ENCODE assay signal across 28 cellular contexts in the genomic region with DNA sequence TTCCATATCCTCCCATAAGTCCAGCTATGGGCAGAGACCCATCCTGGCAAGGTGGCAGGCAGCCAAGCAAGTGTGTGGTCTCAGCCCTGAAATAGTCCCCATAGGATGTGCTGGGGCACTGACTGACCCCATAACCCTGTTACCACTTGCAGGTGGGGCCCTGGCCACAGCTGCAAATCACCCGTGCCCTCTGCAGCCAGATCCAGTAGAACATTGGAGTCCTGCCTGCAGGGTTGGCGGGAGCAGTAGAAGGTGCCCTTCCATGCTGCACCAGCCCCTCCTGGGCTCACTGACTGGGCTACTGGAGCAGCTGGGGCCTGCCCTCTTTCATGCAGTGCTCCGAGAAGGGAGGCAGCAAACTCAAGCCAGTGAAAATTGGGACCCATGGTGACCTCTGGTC.
DNase-seq lines count a peak whose midpoint lies in the region; ATAC-seq, FAIRE-seq and TF ChIP-seq lines count a peak whose summit lies in the region.
"Had no signal": no experiment of that assay in that cellular context is flagged by ENCODE, and none has a peak within 500 bp of the region (broad histone marks: within the 10 kb centered on the region; RNA-seq: fewer than 3 reads in every experiment).

No MANE protein-coding gene starts in this region.

- 87% methylated on average over 3 of the region's 3 CpGs; no CpG with 5 or more reads in 1 of the 2 experiments for WGBS in H1 (ENCODE audit: extremely low coverage in 1 of 2, insufficient coverage in 1 of 2, insufficient read length in 1 of 2, insufficient replicate concordance in 2 of 2, low coverage in 1 of 2, low lambda C conversion rate in 2 of 2, missing lambda C conversion rate in 1 of 2), 2 experiments
- 61% methylated on average over 3 of the region's 3 CpGs for WGBS in right cardiac atrium

- no peak for DNase-seq in Caco-2
- no peak for DNase-seq in H1 (ENCODE audit: low read depth in 1 of 2, low spot score in 2 of 2)
- DNase-seq in right cardiac atrium, result peak in 2 of 3 donors; percentile 61 to 66
- no peak for DNase-seq in stimulated activated effector memory CD8-positive, alpha-beta T cell treated with anti-CD3 and anti-CD28 coated beads, Interleukin-12 subunit alpha, Interleukin-12 subunit beta, amount 100 ng/mL, for 72 hours (ENCODE audit: low spot score in 2 of 2)
- DNase-seq in DMS53 (lab: John Stamatoyannopoulos, UW), result no peak
- DNase-seq in SIG-M5 (lab: John Stamatoyannopoulos, UW), result no peak
- DNase-seq: activated CD4-positive, alpha-beta T cell treated with anti-CD3 and anti-CD28 coated beads, Interleukin-2, amount 50 U/mL, for 4 hours; activated CD8-positive, alpha-beta memory T cell treated with anti-CD3 and anti-CD28 coated beads, Interleukin-2, amount 10 ng/mL, durations not matched to agents 7 days and 5 days; activated gamma-delta T cell; activated T-cell treated with anti-CD3 and anti-CD28 coated beads, Interleukin-2, amount 50 U/mL, for 4 hours; caudate nucleus; dermis blood vessel endothelial cell; H7; immature natural killer cell; mesenchymal stem cell; NCI-H1048; stimulated activated naive CD4-positive, alpha-beta T cell treated with Interleukin-2 at 50 U/mL for 16 hours; T-helper 2 cell had no signal

- BruUV-seq in Caco-2 (replicated peaks; lab: Mats Ljungman, UMichigan), result no TSS peak

- H3K79me2 ChIP-seq in H1 (ENCODE audit: control insufficient read depth in 1 of 2, insufficient read depth in 2 of 2, low read length in 2 of 2), result no peaks in the 10 kb centered on the region

- H3K4me1 ChIP-seq in Caco-2, result peaks cover 40% of the 10 kb centered on the region
- no peaks in the 10 kb centered on the region for H3K4me1 ChIP-seq in H1 (replicated peaks in 1 of 4; ENCODE audit: control insufficient read depth in 3 of 4, insufficient read depth in 4 of 4, low read length in 3 of 4)
- H3K4me1 ChIP-seq in right cardiac atrium (ENCODE audit: control insufficient read depth, insufficient read depth, low read length), result peaks cover 13% of the 10 kb centered on the region

- no peak overlapping the region; the same call in 1 of the 2 replicates for H4K8ac ChIP-seq in H1 (ENCODE audit: extremely low read depth, insufficient read depth, low read length)

- POLR2A ChIA-PET in Caco-2 (lab: Charles Lee) (no interaction called here), H1 (lab: Charles Lee; ENCODE audit: partially characterized antibody) (interaction anchor here (1.1 kb wide), 1 partner anchor 34 kb away, joined by 3 read pairs; no protein-coding TSS in a partner anchor)

- no peak for TF ChIP-seq RAD21 in H1 (IDR thresholded peaks at IDR 0.05 in 1 of 2, conservative IDR thresholded peaks at IDR 0.05 in 1 of 2; ENCODE audit: low read depth in 2 of 2, low read length in 2 of 2)

- TF ChIP-seq EP300 in H1 (IDR thresholded peaks at IDR 0.05; ENCODE audit: borderline replicate concordance in 1 of 2, low read depth in 2 of 2, low read length in 2 of 2), result no peak

- H4K20me1 ChIP-seq in H1 (replicated peaks in 1 of 2; ENCODE audit: control insufficient read depth in 1 of 2, insufficient read depth in 2 of 2, low read length in 2 of 2), result peaks cover 0 to 4% of the 10 kb centered on the region in 2 experiments

- peaks cover 33% of the 10 kb centered on the region for H3K4me1 Mint-ChIP-seq in Caco-2 (ENCODE audit: low read depth, unreplicated experiment)
- no peaks in the 10 kb centered on the region for H3K4me1 Mint-ChIP-seq in stimulated activated effector memory CD8-positive, alpha-beta T cell treated with anti-CD3 and anti-CD28 coated beads, Interleukin-12 subunit alpha, Interleukin-12 subunit beta, amount 100 ng/mL, for 72 hours
- H3K4me1 Mint-ChIP-seq: activated CD8-positive, alpha-beta memory T cell treated with anti-CD3 and anti-CD28 coated beads, Interleukin-2, amount 10 ng/mL, durations not matched to agents 7 days and 5 days; immature natural killer cell had no signal

- peaks cover 53% of the 10 kb centered on the region for H3K36me3 Mint-ChIP-seq in Caco-2 (ENCODE audit: insufficient read depth, unreplicated experiment)
- peaks cover 75% of the 10 kb centered on the region for H3K36me3 Mint-ChIP-seq in stimulated activated effector memory CD8-positive, alpha-beta T cell treated with anti-CD3 and anti-CD28 coated beads, Interleukin-12 subunit alpha, Interleukin-12 subunit beta, amount 100 ng/mL, for 72 hours

- TF ChIP-seq CTCF in Caco-2 (IDR thresholded peaks at IDR 0.05; ENCODE audit: insufficient read depth in 1 of 2, low read depth in 1 of 2, low read length in 1 of 2, severe bottlenecking in 1 of 2, unreplicated experiment in 1 of 2), result no peak
- TF ChIP-seq CTCF in H1 (IDR thresholded peaks at IDR 0.05; ENCODE audit: control extremely low read depth in 1 of 3, insufficient read depth in 1 of 3, low read depth in 1 of 3, low read length in 3 of 3), result no peak

- no peak overlapping the region for H2AK5ac ChIP-seq in H1 (ENCODE audit: low read depth, low read length)

- H3K79me1 ChIP-seq in H1 (ENCODE audit: low read depth, low read length), result no peaks in the 10 kb centered on the region

- no peak overlapping the region for H2BK5ac ChIP-seq in H1 (ENCODE audit: low read depth, low read length)

- no peak for FAIRE-seq in H1 (lab: Jason Lieb, UNC)
- FAIRE-seq: endothelial cell of umbilical vein, GM12891, HTR-8/SVneo, K562 had no signal

- H2BK12ac ChIP-seq in H1 (ENCODE audit: low read depth, low read length), result no peak overlapping the region

- no peak overlapping the region for H4K91ac ChIP-seq in H1 (replicated peaks; ENCODE audit: insufficient read length, low read length)

- H3K4me2 ChIP-seq in H1 (ENCODE audit: insufficient read depth in 1 of 2, low read depth in 2 of 2, low read length in 2 of 2), result no peak overlapping the region

- peak overlapping the region; percentile 97 for H3K27ac Mint-ChIP-seq in Caco-2 (ENCODE audit: unreplicated experiment)
- H3K27ac Mint-ChIP-seq in stimulated activated effector memory CD8-positive, alpha-beta T cell treated with anti-CD3 and anti-CD28 coated beads, Interleukin-12 subunit alpha, Interleukin-12 subunit beta, amount 100 ng/mL, for 72 hours, result peak overlapping the region; percentile 81
- H3K27ac Mint-ChIP-seq: activated CD8-positive, alpha-beta memory T cell treated with anti-CD3 and anti-CD28 coated beads, Interleukin-2, amount 10 ng/mL, durations not matched to agents 7 days and 5 days; progenitor cell of endocrine pancreas had no signal

- no peaks in the 10 kb centered on the region for H3K9me3 ChIP-seq in Caco-2
- H3K9me3 ChIP-seq in H1 (ENCODE audit: insufficient read depth in 2 of 2, low read depth in 1 of 2, low read length in 1 of 2), result no peaks in the 10 kb centered on the region
- no peaks in the 10 kb centered on the region for H3K9me3 ChIP-seq in right cardiac atrium (ENCODE audit: control insufficient read depth, low read length)
- H3K9me3 ChIP-seq: ascending aorta, thoracic aorta, vagina had no signal

- H2BK15ac ChIP-seq in H1 (ENCODE audit: low read length), result no peak overlapping the region

- H3K4me3 Mint-ChIP-seq in Caco-2 (ENCODE audit: unreplicated experiment), result no peak overlapping the region
- no peak overlapping the region for H3K4me3 Mint-ChIP-seq in stimulated activated effector memory CD8-positive, alpha-beta T cell treated with anti-CD3 and anti-CD28 coated beads, Interleukin-12 subunit alpha, Interleukin-12 subunit beta, amount 100 ng/mL, for 72 hours
- H3K4me3 Mint-ChIP-seq: activated CD8-positive, alpha-beta memory T cell treated with anti-CD3 and anti-CD28 coated beads, Interleukin-2, amount 10 ng/mL, durations not matched to agents 7 days and 5 days; activated T-cell treated with anti-CD3 and anti-CD28 coated beads, Interleukin-2, amount 50 U/mL, for 4 hours had no signal

- H3K23ac ChIP-seq in H1 (ENCODE audit: insufficient read length), result no peak overlapping the region

- H3K27ac ChIP-seq in H1 (ENCODE audit: low read depth, low read length), result 0 out of 2 replicates have a peak overlapping the region, but pooled peaks have one; percentile 10
- H3K27ac ChIP-seq in right cardiac atrium (ENCODE audit: low read length), result peak overlapping the region; percentile 2
- H3K27ac ChIP-seq: thoracic aorta, vagina had no signal

- no peaks in the 10 kb centered on the region for H3K9me3 Mint-ChIP-seq in Caco-2 (ENCODE audit: unreplicated experiment)
- H3K9me3 Mint-ChIP-seq in stimulated activated effector memory CD8-positive, alpha-beta T cell treated with anti-CD3 and anti-CD28 coated beads, Interleukin-12 subunit alpha, Interleukin-12 subunit beta, amount 100 ng/mL, for 72 hours, result no peaks in the 10 kb centered on the region
- H3K9me3 Mint-ChIP-seq: activated T-cell treated with anti-CD3 and anti-CD28 coated beads, Interleukin-2, amount 50 U/mL, for 4 hours; immature natural killer cell had no signal

- H4K5ac ChIP-seq in H1 (ENCODE audit: insufficient read length, low read depth, low read length), result no peak overlapping the region

- H3K36me3 ChIP-seq in Caco-2 (ENCODE audit: control insufficient read depth, insufficient read depth, low read length), result no peaks in the 10 kb centered on the region
- no peaks in the 10 kb centered on the region; a peak in 2 of 8 replicates for H3K36me3 ChIP-seq in H1 (ENCODE audit: control insufficient read depth in 2 of 4, insufficient read depth in 4 of 4, low read length in 3 of 4)

- H3K4ac ChIP-seq in H1 (replicated peaks; ENCODE audit: insufficient read length, low read depth, low read length), result no peak overlapping the region

- H3K9ac ChIP-seq in H1 (replicated peaks in 1 of 4; ENCODE audit: extremely low read depth in 1 of 4, low read depth in 3 of 4, low read length in 3 of 4), result no peak overlapping the region

- H2BK20ac ChIP-seq in H1 (ENCODE audit: low read length), result no peak overlapping the region

- no peak overlapping the region for H2BK120ac ChIP-seq in H1 (replicated peaks; ENCODE audit: low read depth, low read length)

- H3K27me3 ChIP-seq in Caco-2 (replicated peaks; ENCODE audit: control insufficient read depth, insufficient read depth, low read length), result no peaks in the 10 kb centered on the region
- H3K27me3 ChIP-seq in H1 (replicated peaks in 1 of 4; ENCODE audit: control insufficient read depth in 3 of 4, extremely low read depth in 1 of 4, insufficient read depth in 3 of 4, low read length in 3 of 4), result no peaks in the 10 kb centered on the region
- no peaks in the 10 kb centered on the region for H3K27me3 ChIP-seq in right cardiac atrium (ENCODE audit: control insufficient read depth, insufficient read depth)
- H3K27me3 ChIP-seq: ascending aorta, vagina had no signal

- H3K4me3 ChIP-seq in Caco-2 (ENCODE audit: low read depth, low read length) (no peak overlapping the region), H1 (ENCODE audit: extremely low read depth in 1 of 4, insufficient read depth in 2 of 4, low read depth in 3 of 4, low read length in 4 of 4) (no peak overlapping the region), right cardiac atrium (ENCODE audit: low read length) (no peak overlapping the region)
- H3K4me3 ChIP-seq: ascending aorta, K562, thoracic aorta, vagina had no signal

- no peak overlapping the region for H2AFZ ChIP-seq in H1 (ENCODE audit: low read length)

- H3K14ac ChIP-seq in H1 (ENCODE audit: insufficient read length), result no peak overlapping the region

- intact Hi-C loops in Caco-2 (cut with micrococcal nuclease; ENCODE audit: unreplicated experiment), result no loop called here
- intact Hi-C loops in right cardiac atrium (cut with DNase I), result no loop called here

- peak; percentile 5 to 20 for ATAC-seq in right cardiac atrium
- no peak for ATAC-seq in stimulated activated effector memory CD8-positive, alpha-beta T cell treated with anti-CD3 and anti-CD28 coated beads, Interleukin-12 subunit alpha, Interleukin-12 subunit beta, amount 100 ng/mL, for 72 hours
- no peak for ATAC-seq in HG02884 (IDR thresholded peaks at IDR 0.05; ENCODE audit: unreplicated experiment)
- ATAC-seq in GM18861 (IDR thresholded peaks at IDR 0.05; ENCODE audit: unreplicated experiment), result no peak
- ATAC-seq: activated CD8-positive, alpha-beta memory T cell treated with anti-CD3 and anti-CD28 coated beads, Interleukin-2, amount 10 ng/mL, durations not matched to agents 7 days and 5 days; activated T-cell treated with anti-CD3 and anti-CD28 coated beads, Interleukin-2, amount 50 U/mL, for 4 hours; K562 had no signal

- no peak for TF ChIP-seq POLR2A in H1 (IDR thresholded peaks at IDR 0.05; ENCODE audit: control extremely low read depth in 1 of 2, low read depth in 2 of 2, low read length in 2 of 2)

- no peaks in the 10 kb centered on the region for H3K27me3 Mint-ChIP-seq in Caco-2 (ENCODE audit: insufficient read depth, unreplicated experiment)
- H3K27me3 Mint-ChIP-seq: activated CD8-positive, alpha-beta memory T cell treated with anti-CD3 and anti-CD28 coated beads, Interleukin-2, amount 10 ng/mL, durations not matched to agents 7 days and 5 days; progenitor cell of endocrine pancreas had no signal

- H3K56ac ChIP-seq in H1 (replicated peaks; ENCODE audit: insufficient read length, low read depth, low read length), result no peak overlapping the region

- CTCF ChIA-PET in Caco-2 (lab: Charles Lee), result no interaction called here
- CTCF ChIA-PET in H1 (lab: Charles Lee; ENCODE audit: partially characterized antibody), result interaction anchor here (0.7 to 1.5 kb wide), 5 partner anchors 28 to 93 kb away, joined by 3 to 5 read pairs (median 3); no protein-coding TSS in a partner anchor

- H3K18ac ChIP-seq in H1 (ENCODE audit: extremely low read depth, low read length), result no peak overlapping the region

- no peaks in the 10 kb centered on the region for H3K23me2 ChIP-seq in H1 (ENCODE audit: low read depth, low read length)

Comparison
In these comparisons a context has a peak if more than half of its experiments do, and no peak if none do; other contexts are left out.
1. DNase-seq: peak in right cardiac atrium (2 of 3); none in Caco-2 (0 of 2), H1 (0 of 2), stimulated activated effector memory CD8-positive, alpha-beta T cell treated with anti-CD3 and anti-CD28 coated beads, Interleukin-12 subunit alpha, Interleukin-12 subunit beta, amount 100 ng/mL, for 72 hours (0 of 2), DMS53 (single experiment) and SIG-M5 (single experiment).
2. ATAC-seq: peak in right cardiac atrium (2 of 2); none in stimulated activated effector memory CD8-positive, alpha-beta T cell treated with anti-CD3 and anti-CD28 coated beads, Interleukin-12 subunit alpha, Interleukin-12 subunit beta, amount 100 ng/mL, for 72 hours (single experiment), HG02884 (single experiment) and GM18861 (single experiment).